Comparison of ENCODE assay signal across 2 cellular contexts in genomic region chr14:99759546-99759925, GRCh38.
TF ChIP-seq lines count a peak whose summit lies in the region.

No MANE protein-coding gene starts in this region.

TF ChIP-seq in A549, 52 proteins besides CTCF, POLR2A, EP300 and RAD21 (continued from another document):
- TF ChIP-seq, protein P1, sequence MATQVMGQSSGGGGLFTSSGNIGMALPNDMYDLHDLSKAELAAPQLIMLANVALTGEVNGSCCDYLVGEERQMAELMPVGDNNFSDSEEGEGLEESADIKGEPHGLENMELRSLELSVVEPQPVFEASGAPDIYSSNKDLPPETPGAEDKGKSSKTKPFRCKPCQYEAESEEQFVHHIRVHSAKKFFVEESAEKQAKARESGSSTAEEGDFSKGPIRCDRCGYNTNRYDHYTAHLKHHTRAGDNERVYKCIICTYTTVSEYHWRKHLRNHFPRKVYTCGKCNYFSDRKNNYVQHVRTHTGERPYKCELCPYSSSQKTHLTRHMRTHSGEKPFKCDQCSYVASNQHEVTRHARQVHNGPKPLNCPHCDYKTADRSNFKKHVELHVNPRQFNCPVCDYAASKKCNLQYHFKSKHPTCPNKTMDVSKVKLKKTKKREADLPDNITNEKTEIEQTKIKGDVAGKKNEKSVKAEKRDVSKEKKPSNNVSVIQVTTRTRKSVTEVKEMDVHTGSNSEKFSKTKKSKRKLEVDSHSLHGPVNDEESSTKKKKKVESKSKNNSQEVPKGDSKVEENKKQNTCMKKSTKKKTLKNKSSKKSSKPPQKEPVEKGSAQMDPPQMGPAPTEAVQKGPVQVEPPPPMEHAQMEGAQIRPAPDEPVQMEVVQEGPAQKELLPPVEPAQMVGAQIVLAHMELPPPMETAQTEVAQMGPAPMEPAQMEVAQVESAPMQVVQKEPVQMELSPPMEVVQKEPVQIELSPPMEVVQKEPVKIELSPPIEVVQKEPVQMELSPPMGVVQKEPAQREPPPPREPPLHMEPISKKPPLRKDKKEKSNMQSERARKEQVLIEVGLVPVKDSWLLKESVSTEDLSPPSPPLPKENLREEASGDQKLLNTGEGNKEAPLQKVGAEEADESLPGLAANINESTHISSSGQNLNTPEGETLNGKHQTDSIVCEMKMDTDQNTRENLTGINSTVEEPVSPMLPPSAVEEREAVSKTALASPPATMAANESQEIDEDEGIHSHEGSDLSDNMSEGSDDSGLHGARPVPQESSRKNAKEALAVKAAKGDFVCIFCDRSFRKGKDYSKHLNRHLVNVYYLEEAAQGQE (IDR thresholded peaks at IDR 0.05): no peak
- TF ChIP-seq USF2 (IDR thresholded peaks at IDR 0.05) (no peak), HOXB13 (CRISPR knock-in tag; IDR thresholded peaks at IDR 0.05; ENCODE audit: low read depth) (no peak), NR3C1 (IDR thresholded peaks at IDR 0.05) (no peak), JUNB (IDR thresholded peaks at IDR 0.05) (no peak), EHMT2 (IDR thresholded peaks at IDR 0.05; ENCODE audit: low read depth) (no peak), ELK1 (IDR thresholded peaks at IDR 0.05; ENCODE audit: low read depth, low read length) (no peak), ZNF302 (CRISPR knock-in tag; IDR thresholded peaks at IDR 0.05) (no peak), TP53 (CRISPR knock-in tag; IDR thresholded peaks at IDR 0.05) (no peak), ZC3H11A (IDR thresholded peaks at IDR 0.05) (no peak), NPAS2 (CRISPR knock-in tag; IDR thresholded peaks at IDR 0.05; ENCODE audit: borderline replicate concordance) (no peak), KDM1A (IDR thresholded peaks at IDR 0.05; ENCODE audit: low read depth) (no peak), HOXB5 (CRISPR knock-in tag; IDR thresholded peaks at IDR 0.05) (no peak), ZSCAN20 (CRISPR knock-in tag; IDR thresholded peaks at IDR 0.05) (no peak), BCL3 (IDR thresholded peaks at IDR 0.05) (no peak), CHD2 (IDR thresholded peaks at IDR 0.05; ENCODE audit: low read length, partially characterized antibody) (no peak), PHF8 (IDR thresholded peaks at IDR 0.05; ENCODE audit: borderline replicate concordance, low read depth) (no peak), ZFP36 (IDR thresholded peaks at IDR 0.05; ENCODE audit: borderline replicate concordance, partially characterized antibody) (no peak)

TF ChIP-seq in endothelial cell of umbilical vein, 7 proteins besides CTCF, POLR2A, EP300 and RAD21 (continued from another document):
- TF ChIP-seq MAX (IDR thresholded peaks at IDR 0.05; ENCODE audit: insufficient read depth, insufficient read length) (no peak), EZH2 (IDR thresholded peaks at IDR 0.05; ENCODE audit: borderline replicate concordance, low read depth, low read length, severe bottlenecking) (no peak), MYC (IDR thresholded peaks at IDR 0.05; ENCODE audit: low read depth, low read length) (no peak), GATA2 (IDR thresholded peaks at IDR 0.05; ENCODE audit: insufficient read depth, insufficient read length, low read depth, low read length) (no peak)
